ENCODE assay signal across 8 cellular contexts in the genomic region with DNA sequence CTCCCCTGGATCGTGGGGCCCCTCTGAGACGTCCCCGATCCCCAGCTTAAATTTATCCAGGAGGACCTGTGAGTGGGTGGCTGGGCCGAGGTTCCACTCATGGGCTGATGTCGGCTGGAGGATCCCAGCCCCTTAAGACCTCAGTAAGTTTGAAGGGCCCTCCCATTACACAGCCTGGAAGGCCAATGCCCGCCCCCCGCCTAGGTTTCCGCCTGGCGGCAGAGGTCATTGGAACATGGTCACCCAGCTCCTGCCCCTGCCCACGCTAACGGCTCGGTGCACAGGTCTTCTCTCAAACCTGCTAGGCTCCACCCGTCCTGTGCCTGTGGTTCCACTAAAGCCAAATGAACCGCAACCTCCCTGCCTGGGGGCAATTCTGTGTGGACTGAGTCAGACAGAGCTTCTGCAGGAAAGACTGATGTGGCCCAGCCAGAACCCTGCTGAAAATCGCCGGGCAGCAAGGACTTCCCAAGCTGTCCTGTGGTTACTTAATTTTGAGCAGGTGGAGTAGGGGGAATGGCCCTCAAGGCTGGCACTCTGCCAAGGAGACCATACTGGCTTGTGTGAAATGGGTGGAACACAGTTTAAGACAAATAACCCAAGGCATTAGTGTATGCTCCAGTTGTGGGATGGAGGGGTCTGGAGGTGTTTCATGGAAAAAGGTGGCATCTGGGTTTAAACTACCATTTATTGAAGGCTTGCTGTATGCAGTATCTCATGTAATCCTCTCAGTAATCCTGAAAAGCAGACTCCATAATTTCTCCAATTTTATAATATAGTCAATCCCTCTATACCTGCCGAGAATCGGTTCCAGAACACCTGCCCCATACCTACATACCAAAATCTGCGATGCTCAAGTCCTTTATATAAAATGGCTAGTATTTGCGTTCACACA. TPM values are rescaled to one million over a fixed set of nuclear protein-coding genes. Genes with fewer than 3 reads are reported as not detected.
A peak's percentile ranks its signal among the peaks of the same experiment; 100 is the strongest.
DNase-seq lines count a peak whose midpoint lies in the region; ATAC-seq and TF ChIP-seq lines count a peak whose summit lies in the region.

No MANE protein-coding gene starts in this region.

- H3K4ac ChIP-seq in trophoblast cell (ENCODE audit: low read depth, low read length), result no peak overlapping the region

- H3K18ac ChIP-seq in trophoblast cell (ENCODE audit: low read length), result no peak overlapping the region

- ATAC-seq in Right ventricle myocardium inferior, result peak; percentile 68
- peak; percentile 2 for ATAC-seq in HG03439 (IDR thresholded peaks at IDR 0.05; ENCODE audit: unreplicated experiment)
- ATAC-seq in Panc1, result peak; percentile 88
- ATAC-seq in GM19455 (IDR thresholded peaks at IDR 0.05; ENCODE audit: unreplicated experiment), result no peak

- peak overlapping the region; percentile 83 for H3K27ac ChIP-seq in Panc1 (ENCODE audit: low read length)
- peak overlapping the region; percentile 7 for H3K27ac ChIP-seq in trophoblast cell (ENCODE audit: low read depth, low read length)

- peak overlapping the region; percentile 78 to 98 for H3K4me3 ChIP-seq in Panc1 (ENCODE audit: low read depth in 2 of 2, low read length in 2 of 2)
- peak overlapping the region; percentile 83 for H3K4me3 ChIP-seq in trophoblast cell (ENCODE audit: low read depth, low read length)

- H2BK5ac ChIP-seq in trophoblast cell (ENCODE audit: low read depth, low read length, poor library complexity), result no peak overlapping the region

- no peak overlapping the region for H2AK5ac ChIP-seq in trophoblast cell (ENCODE audit: low read length)

- H3K4me1 ChIP-seq in Panc1 (ENCODE audit: control insufficient read depth, insufficient read depth, low read length) (peaks cover 29% of the 10 kb centered on the region), trophoblast cell (ENCODE audit: control insufficient read depth in 1 of 2, insufficient read depth in 2 of 2, low read length in 2 of 2) (peaks cover 4 to 6% of the 10 kb centered on the region in 2 experiments)

- intact Hi-C loops in Right ventricle myocardium inferior (cut with DNase I), result loop anchor here (10.0 kb wide), 1 partner anchor 217 kb away; no protein-coding TSS in a partner anchor
- intact Hi-C loops in cardiac septum (cut with DNase I), result no loop called here
- intact Hi-C loops in Panc1 (cut with micrococcal nuclease; ENCODE audit: unreplicated experiment), result no loop called here

- H3K79me2 ChIP-seq in trophoblast cell (ENCODE audit: control insufficient read depth, insufficient read depth, low read length, poor library complexity), result no peaks in the 10 kb centered on the region

- no CpG with 5 or more reads among the region's 20 CpGs for WGBS in trophoblast cell (ENCODE audit: extremely low coverage, insufficient coverage, insufficient read length)

- no peak overlapping the region for H3K9ac ChIP-seq in trophoblast cell (ENCODE audit: low read length)

- H2BK12ac ChIP-seq in trophoblast cell (ENCODE audit: low read length), result no peak overlapping the region

- H4K91ac ChIP-seq in trophoblast cell (ENCODE audit: low read depth, low read length), result no peak overlapping the region

- H3K14ac ChIP-seq in trophoblast cell (ENCODE audit: low read length), result no peak overlapping the region

- H2BK120ac ChIP-seq in trophoblast cell (ENCODE audit: insufficient read depth, low read length, poor library complexity), result no peak overlapping the region

- H3K27me3 ChIP-seq in Panc1 (ENCODE audit: control insufficient read depth, insufficient read depth, low read length), result no peaks in the 10 kb centered on the region
- H3K27me3 ChIP-seq in trophoblast cell (ENCODE audit: insufficient read depth, low read length), result peaks cover 3% of the 10 kb centered on the region

- H3K9me3 ChIP-seq in Panc1 (ENCODE audit: control insufficient read depth, insufficient read depth, low read depth, low read length) (no peaks in the 10 kb centered on the region), trophoblast cell (ENCODE audit: insufficient read depth, low read depth, low read length) (no peaks in the 10 kb centered on the region)

- H4K8ac ChIP-seq in trophoblast cell (ENCODE audit: low read depth, low read length), result no peak overlapping the region

- peaks cover 5% of the 10 kb centered on the region for H3K79me1 ChIP-seq in trophoblast cell (ENCODE audit: low read length)

- POLR2A ChIA-PET in Panc1 (lab: Charles Lee), result interaction anchor here (1.0 kb wide), 1 partner anchor 88 kb away, joined by 6 read pairs; the partner anchor contains the start of gene HSP90B1

- DNase-seq in Right ventricle myocardium inferior (ENCODE audit: missing footprints) (peak; percentile 77), cardiac septum (ENCODE audit: low spot score) (no peak), Panc1 (ENCODE audit: low read depth, low spot score) (peak; percentile 18), glomerular visceral epithelial cell (ENCODE audit: extremely low spot score) (peak; percentile 95), trophoblast cell (peak; percentile 99)
- DNase-seq in activated gamma-delta T cell treated with anti-CD3 and anti-CD28 coated beads, Interleukin-2, amount 50 U/mL, for 16 hours (ENCODE audit: low read depth), result peak; percentile 11

- H2AFZ ChIP-seq in trophoblast cell (ENCODE audit: insufficient read depth, low read length, poor library complexity), result peak overlapping the region; percentile 53

- peak overlapping the region; percentile 84 for H3K4me2 ChIP-seq in trophoblast cell (ENCODE audit: low read length)

- TF ChIP-seq CTCF in Panc1 (IDR thresholded peaks at IDR 0.05), result no peak

- H3K36me3 ChIP-seq in Panc1 (ENCODE audit: control insufficient read depth, insufficient read depth, low read length) (no peaks in the 10 kb centered on the region; the same call in none of the 2 replicates), trophoblast cell (ENCODE audit: control insufficient read depth in 1 of 2, insufficient read depth in 2 of 2, low read length in 2 of 2) (no peaks in the 10 kb centered on the region)

- CTCF ChIA-PET in Panc1 (lab: Charles Lee), result interaction anchor here (0.6 kb wide), 2 partner anchors 25 to 66 kb away, joined by 5 to 9 read pairs; no protein-coding TSS in a partner anchor

- BruUV-seq in Panc1 (replicated peaks; lab: Mats Ljungman, UMichigan), result TSS peak; percentile 91

- H4K12ac ChIP-seq in trophoblast cell (ENCODE audit: low read depth, low read length), result no peak overlapping the region

- in situ Hi-C loops in Panc1 (cut with HindIII; ENCODE audit: low pct_unique_long_range_greater_than_20kb, low sequenced_read_pairs), result no loop called here

- H3K23ac ChIP-seq in trophoblast cell (ENCODE audit: low read length), result no peak overlapping the region

RNA-seq across cellular contexts. Expression of gene NT5DC3, which starts 0.9 kb away (rescaled TPM):
- 3.1 TPM for total RNA-seq in Right ventricle myocardium inferior
- 4.7 TPM for total RNA-seq in cardiac septum
- total RNA-seq in Panc1 (2021; ENCODE audit: unreplicated experiment), result 24.9 TPM
- 5.7 TPM for polyA plus RNA-seq in Panc1 (2012; ENCODE audit: insufficient read length)
- 5.9 and 6.1 TPM in 2 replicates for polyA plus RNA-seq in trophoblast cell (2013)
